1 cellular context compared by ENCODE assay signal in the genomic region with DNA sequence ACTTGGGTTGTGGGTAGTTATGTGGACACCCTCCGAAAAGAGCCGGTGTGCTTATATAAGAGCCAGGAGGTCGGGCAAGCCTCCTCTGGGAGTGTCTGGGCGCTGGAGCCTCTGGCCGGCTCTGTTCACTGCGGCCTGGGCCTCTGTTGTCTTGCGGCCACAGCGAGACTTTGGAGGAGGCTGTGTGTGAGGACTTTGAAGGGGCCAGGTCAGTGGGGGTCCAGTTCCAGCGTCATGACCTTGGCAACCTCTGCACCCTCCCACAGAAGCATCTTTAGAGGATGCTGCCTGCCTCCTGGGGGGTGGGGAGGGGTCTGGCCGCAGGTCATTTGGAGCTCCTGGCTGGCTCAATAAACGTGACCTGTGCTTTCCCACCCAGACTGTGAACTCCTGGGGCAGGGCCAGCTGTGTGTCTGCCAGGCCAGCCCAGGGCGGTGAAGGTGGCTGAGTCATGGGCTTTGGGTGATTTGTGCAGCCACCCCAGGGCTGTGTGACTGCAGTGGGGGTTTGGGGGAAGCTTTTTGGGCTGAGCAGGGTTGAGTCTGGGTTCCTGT.
TF ChIP-seq lines count a peak whose summit lies in the region.

No MANE protein-coding gene starts in this region.

TF ChIP-seq in HEK293, 187 proteins besides CTCF, POLR2A, EP300 and RAD21 (continued from another document):
- TF ChIP-seq ZBTB10 (tag by site-specific recombination; IDR thresholded peaks at IDR 0.05) = no peak; the same call in 1 of the 2 replicates
